8 cellular contexts compared by ENCODE assay signal in the genomic region with DNA sequence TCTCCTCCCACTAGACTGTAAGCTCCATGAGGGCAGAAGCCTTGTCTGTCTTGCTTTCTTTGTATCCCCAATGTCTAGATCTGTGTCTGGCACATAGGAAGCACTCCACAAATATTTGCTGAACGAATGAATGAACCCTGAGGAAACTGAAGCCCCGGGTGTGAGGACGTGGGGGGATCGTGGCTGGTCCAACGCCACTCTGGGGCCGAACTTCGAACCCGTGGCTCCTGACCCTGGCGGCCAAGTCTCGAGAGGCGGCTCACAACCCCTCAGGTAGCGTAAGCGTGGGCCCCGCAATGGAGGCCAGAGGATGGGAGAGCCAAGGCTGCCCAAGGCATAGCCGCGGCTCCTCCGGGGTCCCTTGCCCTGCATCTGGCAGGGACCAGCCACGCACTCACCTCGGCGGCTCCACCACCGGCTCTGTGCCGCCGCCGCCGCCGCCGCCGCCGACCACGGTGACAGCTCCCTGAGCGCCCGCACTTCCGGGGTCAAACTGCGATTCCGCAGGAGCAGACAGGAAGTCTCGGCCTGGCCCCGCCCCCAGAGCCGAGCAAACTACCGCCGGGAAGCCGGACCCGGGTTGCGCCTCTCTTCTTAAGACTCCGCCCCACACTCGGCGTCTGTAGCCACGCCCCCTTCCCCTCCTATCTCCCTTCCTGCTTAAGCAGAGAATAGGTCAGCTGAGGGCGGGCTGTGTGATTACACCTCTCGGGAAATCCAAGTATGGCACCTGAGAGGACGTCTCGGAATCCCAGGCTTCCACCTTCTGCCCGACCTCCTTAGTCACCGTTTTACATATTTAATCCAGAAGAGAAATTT. TPM values are rescaled to one million over a fixed set of nuclear protein-coding genes. Genes with fewer than 3 reads are reported as not detected.
A peak's percentile ranks its signal among the peaks of the same experiment; 100 is the strongest.
DNase-seq lines count a peak whose midpoint lies in the region; ATAC-seq and TF ChIP-seq lines count a peak whose summit lies in the region.

A gene with protein sequence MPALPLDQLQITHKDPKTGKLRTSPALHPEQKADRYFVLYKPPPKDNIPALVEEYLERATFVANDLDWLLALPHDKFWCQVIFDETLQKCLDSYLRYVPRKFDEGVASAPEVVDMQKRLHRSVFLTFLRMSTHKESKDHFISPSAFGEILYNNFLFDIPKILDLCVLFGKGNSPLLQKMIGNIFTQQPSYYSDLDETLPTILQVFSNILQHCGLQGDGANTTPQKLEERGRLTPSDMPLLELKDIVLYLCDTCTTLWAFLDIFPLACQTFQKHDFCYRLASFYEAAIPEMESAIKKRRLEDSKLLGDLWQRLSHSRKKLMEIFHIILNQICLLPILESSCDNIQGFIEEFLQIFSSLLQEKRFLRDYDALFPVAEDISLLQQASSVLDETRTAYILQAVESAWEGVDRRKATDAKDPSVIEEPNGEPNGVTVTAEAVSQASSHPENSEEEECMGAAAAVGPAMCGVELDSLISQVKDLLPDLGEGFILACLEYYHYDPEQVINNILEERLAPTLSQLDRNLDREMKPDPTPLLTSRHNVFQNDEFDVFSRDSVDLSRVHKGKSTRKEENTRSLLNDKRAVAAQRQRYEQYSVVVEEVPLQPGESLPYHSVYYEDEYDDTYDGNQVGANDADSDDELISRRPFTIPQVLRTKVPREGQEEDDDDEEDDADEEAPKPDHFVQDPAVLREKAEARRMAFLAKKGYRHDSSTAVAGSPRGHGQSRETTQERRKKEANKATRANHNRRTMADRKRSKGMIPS (minus strand): TSS at position 495 of the 819 bp plus-strand sequence. CDS start 5,949 bp downstream, outside the sequence.

- peak; percentile 91 to 95 for DNase-seq in NCI-H187 (lab: John Stamatoyannopoulos, UW)
- peak; percentile 97 to 99 (median 98) for DNase-seq in T-helper 2 cell
- DNase-seq in anterior cingulate cortex (lab: John Stamatoyannopoulos, UW) = peak; percentile 53 to 98 (median 92)
- DNase-seq in left ventricle myocardium superior = peak; percentile 100
- peak; percentile 99 for DNase-seq in prostate gland (ENCODE audit: low spot score)

- TF ChIP-seq POLR2A in prostate gland (IDR thresholded peaks at IDR 0.05) = peak; percentile 79

- H3K27ac ChIP-seq in prostate gland (peak within 1 kb of the TSS; percentile 75 to 83), urinary bladder (ENCODE audit: low read depth) (peak within 1 kb of the TSS; percentile 35)

- H3K36me3 ChIP-seq in prostate gland (no peaks in the 10 kb centered on the region), urinary bladder (ENCODE audit: insufficient read depth) (no peaks in the 10 kb centered on the region)

- H3K4me3 ChIP-seq in prostate gland (peak within 1 kb of the TSS; percentile 70 to 94), urinary bladder (ENCODE audit: low read depth, low read length) (peak within 1 kb of the TSS; percentile 83)

- peak; percentile 96 for ATAC-seq in GM18498 (IDR thresholded peaks at IDR 0.05; ENCODE audit: unreplicated experiment)
- peak; percentile 92 for ATAC-seq in HG02938 (IDR thresholded peaks at IDR 0.05; ENCODE audit: unreplicated experiment)
- peak; percentile 99 for ATAC-seq in left ventricle myocardium superior

- peak in 2 of 4 experiments; percentile 27 to 42 for TF ChIP-seq CTCF in prostate gland (IDR thresholded peaks at IDR 0.05)

- H3K4me1 ChIP-seq in prostate gland (replicated peaks) (no peaks in the 10 kb centered on the region), urinary bladder (ENCODE audit: insufficient read depth) (peaks cover 2% of the 10 kb centered on the region)

- intact Hi-C loops in left ventricle myocardium superior (cut with micrococcal nuclease) (loop anchor here (5.0 kb wide), 1 partner anchor 71 kb away; a partner anchor contains a TSS), prostate gland (cut with DNase I) (loop anchor here (5.0 kb wide), 1 partner anchor 169 kb away; no protein-coding TSS in a partner anchor)

- no peaks in the 10 kb centered on the region for H3K27me3 ChIP-seq in prostate gland (replicated peaks; ENCODE audit: insufficient read depth)

- H3K9me3 ChIP-seq in prostate gland = no peaks in the 10 kb centered on the region

- under 1% methylated on average over 35 of the region's 53 CpGs for WGBS in prostate gland
- under 1% methylated on average over 53 of the region's 53 CpGs for WGBS in urinary bladder

RNA-seq across cellular contexts. Expression of the gene that starts here (rescaled TPM):
- total RNA-seq in left ventricle myocardium superior (31.5 TPM), prostate gland (10 to 100 TPM; 42.5 to 82.6 TPM), urinary bladder (28.7 TPM)
- polyA plus RNA-seq in urinary bladder = 41.8 TPM

Comparison
In these comparisons a context has a peak if more than half of its experiments do, and no peak if none do; other contexts are left out.
1. Peak in every context shown above with its lines: DNase-seq, ATAC-seq, H3K4me3 ChIP-seq and H3K27ac ChIP-seq.